In genomic region chr6:101588343-101588742, GRCh38 we compare ENCODE assay signal across 16 cellular contexts.
DNase-seq lines count a peak whose midpoint lies in the region; ATAC-seq and TF ChIP-seq lines count a peak whose summit lies in the region.
"Had no signal": no experiment of that assay in that cellular context is flagged by ENCODE, and none has a peak within 500 bp of the region (broad histone marks: within the 10 kb centered on the region; RNA-seq: fewer than 3 reads in every experiment).

No MANE protein-coding gene starts in this region.

- H3K27ac ChIP-seq in body of pancreas: no peak overlapping the region
- no peak overlapping the region for H3K27ac ChIP-seq in effector memory CD4-positive, alpha-beta T cell (ENCODE audit: insufficient read depth, low read length, poor library complexity, severe bottlenecking)

- intact Hi-C loops in head of caudate nucleus (cut with DNase I): no loop called here
- intact Hi-C loops in body of pancreas (cut with DNase I): no loop called here

- no peak for TF ChIP-seq POLR2A in body of pancreas (IDR thresholded peaks at IDR 0.05)

- H3K36me3 ChIP-seq in body of pancreas (replicated peaks in 1 of 2; ENCODE audit: insufficient read depth in 1 of 2, low read depth in 2 of 2): no peaks in the 10 kb centered on the region
- H3K36me3 ChIP-seq in effector memory CD4-positive, alpha-beta T cell (ENCODE audit: control insufficient read depth, insufficient read depth, low read length): no peaks in the 10 kb centered on the region

- peak; percentile 32 for DNase-seq in NCI-H69 (lab: John Stamatoyannopoulos, UW)
- DNase-seq in SW480 (ENCODE audit: low spot score): peak; percentile 1
- peak in 23 of 42 donors; percentile 1 to 48 (median 19) for DNase-seq in head of caudate nucleus
- DNase-seq in putamen (ENCODE audit: low spot score): peak; percentile 42
- DNase-seq in body of pancreas: no peak
- DNase-seq in effector memory CD4-positive, alpha-beta T cell: no peak
- DNase-seq: C1 segment of cervical spinal cord; Calu3; CD4-positive, alpha-beta memory T cell; COR-L47; DMS53; DMS79 treated with DMSO at 0.1 percent for 48 hours; GF-D8; GOT3; H7; HCEC 1CT had no signal

- ATAC-seq in body of pancreas: no peak

- 77 to 79% methylated on average over 3 of the region's 3 CpGs for whole genome bisulfite sequencing in body of pancreas, 2 donors

- H3K4me3 ChIP-seq in body of pancreas: no peak overlapping the region
- no peak overlapping the region for H3K4me3 ChIP-seq in effector memory CD4-positive, alpha-beta T cell (ENCODE audit: insufficient read depth, low read depth, low read length, poor library complexity, severe bottlenecking)

- no peaks in the 10 kb centered on the region for H3K9me3 ChIP-seq in body of pancreas
- H3K9me3 ChIP-seq in effector memory CD4-positive, alpha-beta T cell (ENCODE audit: control insufficient read depth, low read length): no peaks in the 10 kb centered on the region

- H3K27me3 ChIP-seq in body of pancreas: no peaks in the 10 kb centered on the region
- no peaks in the 10 kb centered on the region for H3K27me3 ChIP-seq in effector memory CD4-positive, alpha-beta T cell (replicated peaks; ENCODE audit: control insufficient read depth, insufficient read depth, low read length, poor library complexity, severe bottlenecking)

- no peaks in the 10 kb centered on the region for H3K4me1 ChIP-seq in body of pancreas
- H3K4me1 ChIP-seq in effector memory CD4-positive, alpha-beta T cell (ENCODE audit: control insufficient read depth, insufficient read depth, low read length, poor library complexity, severe bottlenecking): no peaks in the 10 kb centered on the region

- TF ChIP-seq CTCF in body of pancreas (IDR thresholded peaks at IDR 0.05): no peak

Comparison
In these comparisons a context has a peak if more than half of its experiments do, and no peak if none do; other contexts are left out.
1. DNase-seq: peak in NCI-H69 (single experiment), SW480 (single experiment), head of caudate nucleus (23 of 42) and putamen (single experiment); none in body of pancreas (0 of 4) and effector memory CD4-positive, alpha-beta T cell (0 of 3).